Comparison of ENCODE assay signal across 14 cellular contexts in genomic region chr11:65655570-65656332, GRCh38. TPM values are rescaled to one million over a fixed set of nuclear protein-coding genes. Genes with fewer than 3 reads are reported as not detected.
DNase-seq lines count a peak whose midpoint lies in the region; ATAC-seq, FAIRE-seq and TF ChIP-seq lines count a peak whose summit lies in the region.
"Had no signal": no experiment of that assay in that cellular context is flagged by ENCODE, and none has a peak within 500 bp of the region (broad histone marks: within the 10 kb centered on the region; RNA-seq: fewer than 3 reads in every experiment).

No MANE protein-coding gene starts in this region.

- H3K27ac ChIP-seq in CD4-positive, alpha-beta memory T cell (ENCODE audit: low read depth, low read length) = no peak overlapping the region
- no peak overlapping the region for H3K27ac ChIP-seq in astrocyte (ENCODE audit: low read depth, low read length)

- H3K36me3 Mint-ChIP-seq in CD4-positive, alpha-beta memory T cell = peaks cover 57 to 85% of the 10 kb centered on the region in 2 donors
- peaks cover 38% of the 10 kb centered on the region for H3K36me3 Mint-ChIP-seq in astrocyte (ENCODE audit: low read depth, unreplicated experiment)
- peaks cover 28% of the 10 kb centered on the region for H3K36me3 Mint-ChIP-seq in natural killer cell treated with Interleukin-12 subunit alpha and Interleukin-12 subunit beta and Interleukin-15 and Interleukin-18, amount 100 ng/mL, for 72 hours

- POLR2A ChIA-PET in CD4-positive, alpha-beta memory T cell (lab: Charles Lee; ENCODE audit: partially characterized antibody) = interaction anchor here (5.4 to 13.6 kb wide), 3 partner anchors 9 to 41 kb away, joined by 99 to 359 read pairs (median 183); partner anchors contain the start of genes MAP3K11, PCNX3, RELA and SIPA1

- CTCF ChIA-PET in CD4-positive, alpha-beta memory T cell (lab: Charles Lee; ENCODE audit: partially characterized antibody) = no interaction called here

- TF ChIP-seq CTCF in GM20000 (IDR thresholded peaks at IDR 0.05; ENCODE audit: extremely low read depth, missing control alignments) (no peak), astrocyte (IDR thresholded peaks at IDR 0.05; ENCODE audit: insufficient read depth, low read depth, low read length) (no peak)

- H3K4me3 Mint-ChIP-seq in CD4-positive, alpha-beta memory T cell = peak overlapping the region in 1 of 8 donors; percentile 35
- H3K4me3 Mint-ChIP-seq in astrocyte (ENCODE audit: unreplicated experiment) = no peak overlapping the region
- no peak overlapping the region for H3K4me3 Mint-ChIP-seq in natural killer cell treated with Interleukin-12 subunit alpha and Interleukin-12 subunit beta and Interleukin-15 and Interleukin-18, amount 100 ng/mL, for 72 hours

- no peaks in the 10 kb centered on the region for H3K27me3 Mint-ChIP-seq in CD4-positive, alpha-beta memory T cell
- H3K27me3 Mint-ChIP-seq in astrocyte (ENCODE audit: low read depth, unreplicated experiment) = no peaks in the 10 kb centered on the region
- no peaks in the 10 kb centered on the region for H3K27me3 Mint-ChIP-seq in natural killer cell treated with Interleukin-12 subunit alpha and Interleukin-12 subunit beta and Interleukin-15 and Interleukin-18, amount 100 ng/mL, for 72 hours

- no peak for DNase-seq in CD4-positive, alpha-beta memory T cell
- DNase-seq in GM20000 (ENCODE audit: low spot score) (peak; percentile 4), astrocyte (ENCODE audit: low read depth) (no peak), midbrain (lab: John Stamatoyannopoulos, UW) (no peak), NCI-H226 (no peak)
- DNase-seq in natural killer cell treated with Interleukin-12 subunit alpha and Interleukin-12 subunit beta and Interleukin-15 and Interleukin-18, amount 100 ng/mL, for 72 hours (ENCODE audit: low spot score) = no peak
- DNase-seq: amniotic stem cell; Karpas-422; kidney glomerular epithelial cell; NCI-H446; SHP77; stimulated activated CD4-positive, alpha-beta T cell treated with anti-CD3 and anti-CD28 coated beads, Interleukin-12 subunit alpha, Interleukin-12 subunit beta, amount 100 ng/mL, for 4 hours had no signal

- no peak overlapping the region for H2AFZ ChIP-seq in astrocyte (ENCODE audit: low read depth, low read length)

- peaks cover 39% of the 10 kb centered on the region for H4K20me1 ChIP-seq in astrocyte (ENCODE audit: insufficient read depth, low read length)

- H3K4me3 ChIP-seq in CD4-positive, alpha-beta memory T cell (ENCODE audit: low read length in 2 of 2) = no peak overlapping the region
- no peak overlapping the region for H3K4me3 ChIP-seq in astrocyte (ENCODE audit: insufficient read depth, low read depth, low read length)
- H3K4me3 ChIP-seq: mucosa of descending colon had no signal

- peak overlapping the region; percentile 25 to 97 (median 85) for H3K27ac Mint-ChIP-seq in CD4-positive, alpha-beta memory T cell
- H3K27ac Mint-ChIP-seq in astrocyte (ENCODE audit: unreplicated experiment) = peak overlapping the region; percentile 77
- H3K27ac Mint-ChIP-seq in natural killer cell treated with Interleukin-12 subunit alpha and Interleukin-12 subunit beta and Interleukin-15 and Interleukin-18, amount 100 ng/mL, for 72 hours = peak overlapping the region; percentile 45 to 68

- FAIRE-seq in astrocyte (lab: Jason Lieb, UNC) = no peak

- peaks cover 69% of the 10 kb centered on the region for H3K36me3 ChIP-seq in CD4-positive, alpha-beta memory T cell (ENCODE audit: insufficient read depth, low read length)
- peaks cover 46% of the 10 kb centered on the region for H3K36me3 ChIP-seq in astrocyte (ENCODE audit: insufficient read depth, low read length)

- H3K4me2 ChIP-seq in astrocyte (ENCODE audit: low read length) = no peak overlapping the region

- peaks cover 47 to 79% (median 62%) of the 10 kb centered on the region in 4 donors for H3K4me1 Mint-ChIP-seq in CD4-positive, alpha-beta memory T cell
- H3K4me1 Mint-ChIP-seq in astrocyte (ENCODE audit: low read depth, unreplicated experiment) = peaks cover 22% of the 10 kb centered on the region
- peaks cover 59 to 76% of the 10 kb centered on the region in 2 donors for H3K4me1 Mint-ChIP-seq in natural killer cell treated with Interleukin-12 subunit alpha and Interleukin-12 subunit beta and Interleukin-15 and Interleukin-18, amount 100 ng/mL, for 72 hours (ENCODE audit: low read depth in 2 of 2)

- peaks cover 32% of the 10 kb centered on the region for H3K79me2 ChIP-seq in astrocyte (ENCODE audit: insufficient read depth, low read length)

- no peak overlapping the region for H3K9ac ChIP-seq in astrocyte (ENCODE audit: low read length)

- intact Hi-C loops in CD4-positive, alpha-beta memory T cell (cut with micrococcal nuclease) = no loop called here

- ATAC-seq in natural killer cell treated with Interleukin-12 subunit alpha and Interleukin-12 subunit beta and Interleukin-15 and Interleukin-18, amount 100 ng/mL, for 72 hours = no peak
- no peak for ATAC-seq in GM19351 (IDR thresholded peaks at IDR 0.05; ENCODE audit: unreplicated experiment)
- ATAC-seq: mucosa of descending colon had no signal

- H3K4me1 ChIP-seq in CD4-positive, alpha-beta memory T cell (ENCODE audit: insufficient read depth, low read length) = peaks cover 54% of the 10 kb centered on the region
- H3K4me1 ChIP-seq in astrocyte (ENCODE audit: insufficient read depth, low read length) = peaks cover 17% of the 10 kb centered on the region

- H3K9me3 ChIP-seq in CD4-positive, alpha-beta memory T cell (ENCODE audit: control insufficient read depth in 1 of 2, low read length in 2 of 2) = no peaks in the 10 kb centered on the region
- no peaks in the 10 kb centered on the region for H3K9me3 ChIP-seq in astrocyte (ENCODE audit: insufficient read depth, low read depth, low read length)
- H3K9me3 ChIP-seq: mucosa of descending colon had no signal

- peaks cover 0 to 7% (median 0%) of the 10 kb centered on the region in 8 donors for H3K9me3 Mint-ChIP-seq in CD4-positive, alpha-beta memory T cell
- peaks cover 2% of the 10 kb centered on the region for H3K9me3 Mint-ChIP-seq in astrocyte (ENCODE audit: unreplicated experiment)
- H3K9me3 Mint-ChIP-seq in natural killer cell treated with Interleukin-12 subunit alpha and Interleukin-12 subunit beta and Interleukin-15 and Interleukin-18, amount 100 ng/mL, for 72 hours = no peaks in the 10 kb centered on the region

- no peaks in the 10 kb centered on the region for H3K27me3 ChIP-seq in CD4-positive, alpha-beta memory T cell (ENCODE audit: insufficient read depth, low read length)
- H3K27me3 ChIP-seq in astrocyte (ENCODE audit: insufficient read depth, low read length) = no peaks in the 10 kb centered on the region

RNA-seq across cellular contexts. Expression of gene RELA, which starts 7.0 kb away (rescaled TPM):
- total RNA-seq in CD4-positive, alpha-beta memory T cell = 100 to 1,000 TPM; 170 to 173 TPM
- 10 to 100 TPM; 36.5 to 74.7 TPM for polyA plus RNA-seq in CD4-positive, alpha-beta memory T cell
- 62.2 and 68.9 TPM in 2 replicates for total RNA-seq in astrocyte
- total RNA-seq in natural killer cell treated with Interleukin-12 subunit alpha and Interleukin-12 subunit beta and Interleukin-15 and Interleukin-18, amount 100 ng/mL, for 72 hours = 10 to 100 TPM; 85.2 to 96.4 TPM

RNA-seq across cellular contexts. Expression of gene SIPA1, which starts 17.9 kb away (rescaled TPM):
- total RNA-seq in CD4-positive, alpha-beta memory T cell = 100 to 1,000 TPM; 150 to 169 TPM
- 100 to 1,000 TPM in 1 of 2 donors, 10 to 100 TPM in 1; 50.1 to 204 TPM for polyA plus RNA-seq in CD4-positive, alpha-beta memory T cell
- 19.0 and 26.7 TPM in 2 replicates for total RNA-seq in astrocyte
- total RNA-seq in natural killer cell treated with Interleukin-12 subunit alpha and Interleukin-12 subunit beta and Interleukin-15 and Interleukin-18, amount 100 ng/mL, for 72 hours = 100 to 1,000 TPM; 139 to 140 TPM

RNA-seq across cellular contexts. Expression of gene PCNX3, which starts 40.2 kb away (rescaled TPM):
- 10 to 100 TPM; 63.3 to 66.3 TPM for total RNA-seq in CD4-positive, alpha-beta memory T cell
- polyA plus RNA-seq in CD4-positive, alpha-beta memory T cell = 1 to 10 TPM in 1 of 2 donors, under 1 TPM in 1; 0.41 to 6.3 TPM
- total RNA-seq in astrocyte = 45.6 and 51.2 TPM in 2 replicates
- 10 to 100 TPM; 65.1 to 96.9 TPM for total RNA-seq in natural killer cell treated with Interleukin-12 subunit alpha and Interleukin-12 subunit beta and Interleukin-15 and Interleukin-18, amount 100 ng/mL, for 72 hours

RNA-seq across cellular contexts. Expression of gene MAP3K11, which starts 41.7 kb away (rescaled TPM):
- total RNA-seq in CD4-positive, alpha-beta memory T cell = 10 to 100 TPM; 92.0 to 93.6 TPM
- polyA plus RNA-seq in CD4-positive, alpha-beta memory T cell = 10 to 100 TPM in 1 of 2 donors, 1 to 10 TPM in 1; 6.3 to 24.1 TPM
- total RNA-seq in astrocyte = 55.4 and 61.3 TPM in 2 replicates
- 10 to 100 TPM; 81.1 to 83.3 TPM for total RNA-seq in natural killer cell treated with Interleukin-12 subunit alpha and Interleukin-12 subunit beta and Interleukin-15 and Interleukin-18, amount 100 ng/mL, for 72 hours

RNA-seq across cellular contexts. Expression of gene KAT5, which starts 56.3 kb away (rescaled TPM):
- 100 to 1,000 TPM in 1 of 2 experiments, 10 to 100 TPM in 1; 93.5 to 106 TPM for total RNA-seq in CD4-positive, alpha-beta memory T cell
- 10 to 100 TPM; 45.4 to 61.5 TPM for polyA plus RNA-seq in CD4-positive, alpha-beta memory T cell
- total RNA-seq in astrocyte = 26.8 and 31.4 TPM in 2 replicates
- total RNA-seq in natural killer cell treated with Interleukin-12 subunit alpha and Interleukin-12 subunit beta and Interleukin-15 and Interleukin-18, amount 100 ng/mL, for 72 hours = 10 to 100 TPM; 77.5 to 82.9 TPM
